Comparison of ENCODE assay signal across 8 cellular contexts in genomic region chr17:82458130-82458884, GRCh38. TPM values are rescaled to one million over a fixed set of nuclear protein-coding genes. Genes with fewer than 3 reads are reported as not detected.
DNase-seq lines count a peak whose midpoint lies in the region; ATAC-seq lines count a peak whose summit lies in the region.

TSS of gene NARF (plus strand) at chr17:82458741. CDS start at chr17:82458804, 63 bp downstream.

- H3K4me2 ChIP-seq in BLaER1 = peak within 1 kb of the TSS; percentile 97

- DNase-seq in NCI-H69 (lab: John Stamatoyannopoulos, UW) = peak; percentile 100
- peak; percentile 98 for DNase-seq in activated CD4-positive, alpha-beta T cell treated with anti-CD3 and anti-CD28 coated beads, Interleukin-2, amount 10 ng/mL, durations not matched to agents 7 days and 5 days
- DNase-seq in dedifferentiated amniotic fluid mesenchymal stem cell (ENCODE audit: extremely low spot score) = peak; percentile 98
- DNase-seq in left lobe of liver (ENCODE audit: low spot score) = peak; percentile 97
- peak; percentile 93 for DNase-seq in stimulated activated CD4-positive, alpha-beta T cell treated with anti-CD3 and anti-CD28 coated beads, Interleukin-2, amount 100 ng/mL, for 4 hours (ENCODE audit: low read depth)

- H3K27ac Mint-ChIP-seq in activated CD4-positive, alpha-beta T cell treated with anti-CD3 and anti-CD28 coated beads, Interleukin-2, amount 10 ng/mL, durations not matched to agents 7 days and 5 days = peak within 1 kb of the TSS; percentile 93

- peaks cover 36% of the 10 kb centered on the region for H3K36me3 ChIP-seq in BLaER1

- H3K9me3 Mint-ChIP-seq in activated CD4-positive, alpha-beta T cell treated with anti-CD3 and anti-CD28 coated beads, Interleukin-2, amount 10 ng/mL, durations not matched to agents 7 days and 5 days = peaks cover 5% of the 10 kb centered on the region

- no peaks in the 10 kb centered on the region for H3K27me3 ChIP-seq in BLaER1

- peaks cover 28% of the 10 kb centered on the region for H3K9me3 ChIP-seq in BLaER1

- CTCF ChIA-PET in activated CD4-positive, alpha-beta T cell treated with anti-CD3 and anti-CD28 coated beads, Interleukin-2, amount 10 ng/mL, durations not matched to agents 7 days and 5 days (lab: Charles Lee) = no interaction called here

- ATAC-seq in GM19328 (IDR thresholded peaks at IDR 0.05; ENCODE audit: unreplicated experiment) = peak; percentile 95
- ATAC-seq in HG03520 (IDR thresholded peaks at IDR 0.05; ENCODE audit: unreplicated experiment) = peak; percentile 87
- ATAC-seq in left lobe of liver = peak; percentile 93

- no peaks in the 10 kb centered on the region for H3K27me3 Mint-ChIP-seq in activated CD4-positive, alpha-beta T cell treated with anti-CD3 and anti-CD28 coated beads, Interleukin-2, amount 10 ng/mL, durations not matched to agents 7 days and 5 days

- peak within 1 kb of the TSS; percentile 100 for H3K27ac ChIP-seq in BLaER1

- H3K4me3 ChIP-seq in BLaER1 = peak within 1 kb of the TSS; percentile 100

- peaks cover 44% of the 10 kb centered on the region for H3K4me1 ChIP-seq in BLaER1

- peak within 1 kb of the TSS; percentile 94 for H3K4me3 Mint-ChIP-seq in activated CD4-positive, alpha-beta T cell treated with anti-CD3 and anti-CD28 coated beads, Interleukin-2, amount 10 ng/mL, durations not matched to agents 7 days and 5 days

- H3K9ac ChIP-seq in BLaER1 = peak within 1 kb of the TSS; percentile 99

- peaks cover 42% of the 10 kb centered on the region for H3K4me1 Mint-ChIP-seq in activated CD4-positive, alpha-beta T cell treated with anti-CD3 and anti-CD28 coated beads, Interleukin-2, amount 10 ng/mL, durations not matched to agents 7 days and 5 days

- H3K36me3 Mint-ChIP-seq in activated CD4-positive, alpha-beta T cell treated with anti-CD3 and anti-CD28 coated beads, Interleukin-2, amount 10 ng/mL, durations not matched to agents 7 days and 5 days (ENCODE audit: low read depth) = peaks cover 44% of the 10 kb centered on the region

- POLR2A ChIA-PET in activated CD4-positive, alpha-beta T cell treated with anti-CD3 and anti-CD28 coated beads, Interleukin-2, amount 10 ng/mL, durations not matched to agents 7 days and 5 days (lab: Charles Lee) = interaction anchor here (1.0 kb wide), 1 partner anchor 12 kb away, joined by 3 read pairs; no protein-coding TSS in a partner anchor

- H4K20me1 ChIP-seq in BLaER1 = peaks cover 47% of the 10 kb centered on the region

RNA-seq across cellular contexts. Expression of gene NARF, which starts in this region (rescaled TPM):
- 100 to 1,000 TPM; 105 to 117 TPM for total RNA-seq in activated CD4-positive, alpha-beta T cell treated with anti-CD3 and anti-CD28 coated beads, Interleukin-2, amount 10 ng/mL, durations not matched to agents 7 days and 5 days
- total RNA-seq in left lobe of liver = 22.5 TPM

Comparison
In these comparisons a context has a peak if more than half of its experiments do, and no peak if none do; other contexts are left out.
1. Peak in every context shown above with its lines: DNase-seq, ATAC-seq, H3K4me3 ChIP-seq and H3K27ac ChIP-seq.